1 cellular context compared by ENCODE assay signal in the genomic region with DNA sequence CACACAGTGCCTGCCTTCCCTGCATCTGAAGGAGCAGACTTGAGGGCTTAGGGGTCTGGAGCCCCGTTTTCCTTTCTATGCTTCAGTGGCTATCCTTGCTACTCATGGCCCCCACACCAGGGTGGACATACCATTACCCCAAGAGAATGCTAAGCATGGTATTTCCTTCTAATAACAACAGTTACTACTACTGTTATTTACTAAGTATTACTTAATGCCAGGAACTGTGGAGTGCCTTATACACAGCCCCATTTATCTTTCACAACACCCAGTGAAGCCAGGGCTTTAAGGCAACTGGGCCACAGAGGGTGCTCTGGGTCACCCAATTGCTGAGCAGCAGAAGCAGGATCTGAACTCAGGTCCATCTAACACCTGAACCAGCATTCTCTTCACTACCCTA.
TF ChIP-seq lines count a peak whose summit lies in the region.

No MANE protein-coding gene starts in this region.

TF ChIP-seq in SK-N-SH, 30 proteins besides CTCF, POLR2A, EP300 and RAD21 (continued from another document):
- TF ChIP-seq, protein P1, sequence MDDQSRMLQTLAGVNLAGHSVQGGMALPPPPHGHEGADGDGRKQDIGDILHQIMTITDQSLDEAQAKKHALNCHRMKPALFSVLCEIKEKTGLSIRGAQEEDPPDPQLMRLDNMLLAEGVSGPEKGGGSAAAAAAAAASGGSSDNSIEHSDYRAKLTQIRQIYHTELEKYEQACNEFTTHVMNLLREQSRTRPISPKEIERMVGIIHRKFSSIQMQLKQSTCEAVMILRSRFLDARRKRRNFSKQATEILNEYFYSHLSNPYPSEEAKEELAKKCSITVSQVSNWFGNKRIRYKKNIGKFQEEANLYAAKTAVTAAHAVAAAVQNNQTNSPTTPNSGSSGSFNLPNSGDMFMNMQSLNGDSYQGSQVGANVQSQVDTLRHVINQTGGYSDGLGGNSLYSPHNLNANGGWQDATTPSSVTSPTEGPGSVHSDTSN (IDR thresholded peaks at IDR 0.05), result no peak
- TF ChIP-seq FOXM1 (IDR thresholded peaks at IDR 0.05; ENCODE audit: low read depth) (no peak), POLR2AphosphoS5 (IDR thresholded peaks at IDR 0.05; ENCODE audit: low read depth, low read length) (no peak), SIN3A (IDR thresholded peaks at IDR 0.05; ENCODE audit: borderline replicate concordance, low read depth, low read length) (no peak)
- TF ChIP-seq, protein P2, sequence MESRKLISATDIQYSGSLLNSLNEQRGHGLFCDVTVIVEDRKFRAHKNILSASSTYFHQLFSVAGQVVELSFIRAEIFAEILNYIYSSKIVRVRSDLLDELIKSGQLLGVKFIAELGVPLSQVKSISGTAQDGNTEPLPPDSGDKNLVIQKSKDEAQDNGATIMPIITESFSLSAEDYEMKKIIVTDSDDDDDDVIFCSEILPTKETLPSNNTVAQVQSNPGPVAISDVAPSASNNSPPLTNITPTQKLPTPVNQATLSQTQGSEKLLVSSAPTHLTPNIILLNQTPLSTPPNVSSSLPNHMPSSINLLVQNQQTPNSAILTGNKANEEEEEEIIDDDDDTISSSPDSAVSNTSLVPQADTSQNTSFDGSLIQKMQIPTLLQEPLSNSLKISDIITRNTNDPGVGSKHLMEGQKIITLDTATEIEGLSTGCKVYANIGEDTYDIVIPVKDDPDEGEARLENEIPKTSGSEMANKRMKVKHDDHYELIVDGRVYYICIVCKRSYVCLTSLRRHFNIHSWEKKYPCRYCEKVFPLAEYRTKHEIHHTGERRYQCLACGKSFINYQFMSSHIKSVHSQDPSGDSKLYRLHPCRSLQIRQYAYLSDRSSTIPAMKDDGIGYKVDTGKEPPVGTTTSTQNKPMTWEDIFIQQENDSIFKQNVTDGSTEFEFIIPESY (IDR thresholded peaks at IDR 0.05; ENCODE audit: borderline replicate concordance, low read depth), result no peak
- TF ChIP-seq, protein P3, sequence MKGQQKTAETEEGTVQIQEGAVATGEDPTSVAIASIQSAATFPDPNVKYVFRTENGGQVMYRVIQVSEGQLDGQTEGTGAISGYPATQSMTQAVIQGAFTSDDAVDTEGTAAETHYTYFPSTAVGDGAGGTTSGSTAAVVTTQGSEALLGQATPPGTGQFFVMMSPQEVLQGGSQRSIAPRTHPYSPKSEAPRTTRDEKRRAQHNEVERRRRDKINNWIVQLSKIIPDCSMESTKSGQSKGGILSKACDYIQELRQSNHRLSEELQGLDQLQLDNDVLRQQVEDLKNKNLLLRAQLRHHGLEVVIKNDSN (IDR thresholded peaks at IDR 0.05; ENCODE audit: borderline replicate concordance, low read depth), result no peak
